10 cellular contexts compared by ENCODE assay signal in the genomic region with DNA sequence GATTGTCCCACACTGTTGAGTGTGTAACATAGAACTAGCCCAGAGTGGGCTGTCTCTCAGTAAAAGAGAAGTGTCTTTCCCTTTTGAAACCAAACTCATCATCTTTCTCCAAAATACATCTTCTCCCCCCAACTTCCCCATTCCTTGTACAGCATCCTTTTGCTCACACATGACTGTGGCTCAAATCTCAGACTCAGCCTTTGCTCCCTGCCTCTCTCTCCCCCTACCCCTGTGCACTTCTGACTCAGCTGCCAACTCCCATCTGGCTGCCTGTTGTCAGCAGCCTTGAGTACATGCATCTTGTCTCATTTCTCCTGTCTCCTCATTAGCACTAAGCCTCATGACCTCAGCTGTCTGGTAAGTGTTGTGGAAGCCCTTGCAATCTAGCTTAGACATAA. TPM values are rescaled to one million over a fixed set of nuclear protein-coding genes. Genes with fewer than 3 reads are reported as not detected.
DNase-seq lines count a peak whose midpoint lies in the region; ATAC-seq and TF ChIP-seq lines count a peak whose summit lies in the region.
"Had no signal": no experiment of that assay in that cellular context is flagged by ENCODE, and none has a peak within 500 bp of the region (broad histone marks: within the 10 kb centered on the region; RNA-seq: fewer than 3 reads in every experiment).

No MANE protein-coding gene starts in this region.

- peaks cover 8% of the 10 kb centered on the region for H3K4me1 Mint-ChIP-seq in MCF 10A (ENCODE audit: insufficient read depth, unreplicated experiment)

- DNase-seq in MCF 10A (ENCODE audit: unreplicated experiment) (no peak), mammary epithelial cell (no peak), NOMO-1 treated with dmso at 0.1 percent for 144 hours (lab: John Stamatoyannopoulos, UW; ENCODE audit: unreplicated experiment) (peak; percentile 57), heart right ventricle (peak in 1 of 2 donors; percentile 19), upper lobe of right lung (no peak), Karpas-422 (no peak), NCI-H2029 (lab: John Stamatoyannopoulos, UW) (no peak)
- DNase-seq in activated CD4-positive, alpha-beta T cell treated with anti-CD3 and anti-CD28 coated beads, Interleukin-2, amount 50 U/mL, for 48 hours: no peak
- DNase-seq: BE2C; central memory CD4-positive, alpha-beta T cell had no signal

- no peaks in the 10 kb centered on the region for H3K9me3 Mint-ChIP-seq in MCF 10A (ENCODE audit: unreplicated experiment)

- POLR2A ChIA-PET in MCF 10A (lab: Yijun Ruan, JAX): no interaction called here

- dilution Hi-C loops in mammary epithelial cell (cut with HindIII; ENCODE audit: low sequenced_read_pairs): no loop called here

- H3K4me1 ChIP-seq in mammary epithelial cell (ENCODE audit: insufficient read depth, low read length): peaks cover 12% of the 10 kb centered on the region
- peaks cover 0 to 42% (median 7%) of the 10 kb centered on the region in 9 donors for H3K4me1 ChIP-seq in heart right ventricle
- H3K4me1 ChIP-seq in upper lobe of right lung: peaks cover 6% of the 10 kb centered on the region
- no peaks in the 10 kb centered on the region; the same call in 1 of the 2 replicates for H3K4me1 ChIP-seq in Karpas-422 (ENCODE audit: low read length)
- H3K4me1 ChIP-seq: BE2C had no signal

- H2AFZ ChIP-seq in mammary epithelial cell (ENCODE audit: low read depth, low read length) (no peak overlapping the region), Karpas-422 (ENCODE audit: low read length) (no peak overlapping the region)

- H4K20me1 ChIP-seq in mammary epithelial cell (ENCODE audit: insufficient read depth, low read length) (no peaks in the 10 kb centered on the region), Karpas-422 (ENCODE audit: insufficient read depth, low read depth, low read length) (no peaks in the 10 kb centered on the region)

- no peak overlapping the region for H3K4me3 Mint-ChIP-seq in MCF 10A (ENCODE audit: unreplicated experiment)

- ATAC-seq in heart right ventricle (peak; percentile 64 to 87 (median 76)), upper lobe of right lung (peak; percentile 90)

- BruUV-seq in MCF 10A (replicated peaks; lab: Mats Ljungman, UMichigan) (no TSS peak), mammary epithelial cell (replicated peaks; lab: Mats Ljungman, UMichigan) (no TSS peak)

- no peaks in the 10 kb centered on the region for H3K79me2 ChIP-seq in mammary epithelial cell (ENCODE audit: insufficient read depth, low read length)
- no peaks in the 10 kb centered on the region for H3K79me2 ChIP-seq in Karpas-422 (ENCODE audit: low read length)

- H3K9me3 ChIP-seq in mammary epithelial cell (replicated peaks; ENCODE audit: insufficient read depth, low read length) (no peaks in the 10 kb centered on the region), heart right ventricle (no peaks in the 10 kb centered on the region), upper lobe of right lung (no peaks in the 10 kb centered on the region), Karpas-422 (ENCODE audit: low read length) (no peaks in the 10 kb centered on the region)
- H3K9me3 ChIP-seq: BE2C had no signal

- no peaks in the 10 kb centered on the region for H3K9me2 ChIP-seq in Karpas-422 (replicated peaks; ENCODE audit: insufficient read depth, low read length)

- H3K36me3 Mint-ChIP-seq in MCF 10A (ENCODE audit: insufficient read depth, unreplicated experiment): no peaks in the 10 kb centered on the region

- H3K27ac Mint-ChIP-seq in MCF 10A (ENCODE audit: low read depth, unreplicated experiment): peak overlapping the region; percentile 46

- H3K27ac ChIP-seq in mammary epithelial cell (ENCODE audit: insufficient read depth, low read depth, low read length): no peak overlapping the region
- peak overlapping the region in 3 of 10 donors; percentile 12 to 73 (median 24) for H3K27ac ChIP-seq in heart right ventricle
- H3K27ac ChIP-seq in upper lobe of right lung: no peak overlapping the region
- H3K27ac ChIP-seq in Karpas-422 (ENCODE audit: low read length): no peak overlapping the region

- H3K36me3 ChIP-seq in mammary epithelial cell (ENCODE audit: insufficient read depth, low read length) (no peaks in the 10 kb centered on the region), heart right ventricle (no peaks in the 10 kb centered on the region), upper lobe of right lung (no peaks in the 10 kb centered on the region), Karpas-422 (ENCODE audit: insufficient read depth, low read length) (no peaks in the 10 kb centered on the region)
- H3K36me3 ChIP-seq: BE2C had no signal

- intact Hi-C loops in MCF 10A (cut with micrococcal nuclease) (no loop called here), mammary epithelial cell (cut with micrococcal nuclease) (no loop called here), heart right ventricle (cut with DNase I) (loop anchor here in 1 of 10 donors (10.0 kb wide), 1 partner anchor 94 kb away; no protein-coding TSS in a partner anchor), upper lobe of right lung (cut with DNase I) (no loop called here)

- TF ChIP-seq CTCF in MCF 10A (IDR thresholded peaks at IDR 0.05; ENCODE audit: unreplicated experiment): no peak
- TF ChIP-seq CTCF in mammary epithelial cell (conservative IDR thresholded peaks at IDR 0.05 in 1 of 2, IDR thresholded peaks at IDR 0.05 in 1 of 2; ENCODE audit: extremely low read depth in 1 of 2, insufficient read depth in 1 of 2, low read depth in 1 of 2, low read length in 2 of 2): no peak
- TF ChIP-seq CTCF in heart right ventricle (IDR thresholded peaks at IDR 0.05): no peak
- TF ChIP-seq CTCF in upper lobe of right lung (IDR thresholded peaks at IDR 0.05): no peak

- H3K9ac ChIP-seq in mammary epithelial cell (ENCODE audit: insufficient read depth, low read length) (no peak overlapping the region), Karpas-422 (ENCODE audit: low read length) (no peak overlapping the region)

- no peaks in the 10 kb centered on the region for H3K27me3 Mint-ChIP-seq in MCF 10A (ENCODE audit: insufficient read depth, unreplicated experiment)

- in situ Hi-C loops in mammary epithelial cell (cut with MboI; ENCODE audit: low sequenced_read_pairs in 2 of 2): no loop called here

- no peak overlapping the region for H3K4me2 ChIP-seq in mammary epithelial cell (ENCODE audit: insufficient read depth, low read depth, low read length)
- H3K4me2 ChIP-seq in Karpas-422 (ENCODE audit: low read depth, low read length, poor library complexity, severe bottlenecking): no peak overlapping the region

- H3K27me3 ChIP-seq in mammary epithelial cell (ENCODE audit: insufficient read depth, low read length) (no peaks in the 10 kb centered on the region), heart right ventricle (no peaks in the 10 kb centered on the region), upper lobe of right lung (no peaks in the 10 kb centered on the region), Karpas-422 (ENCODE audit: low read length) (no peaks in the 10 kb centered on the region)
- H3K27me3 ChIP-seq: BE2C had no signal

- CTCF ChIA-PET in MCF 10A (lab: Yijun Ruan, JAX) (no interaction called here), mammary epithelial cell (lab: Charles Lee; ENCODE audit: low non-redundant PET) (no interaction called here)

- H3K4me3 ChIP-seq in mammary epithelial cell (replicated peaks in 1 of 3; ENCODE audit: insufficient read depth in 1 of 3, low read depth in 2 of 3, low read length in 3 of 3) (no peak overlapping the region), heart right ventricle (no peak overlapping the region), upper lobe of right lung (no peak overlapping the region), Karpas-422 (ENCODE audit: low read length) (no peak overlapping the region)

RNA-seq across cellular contexts. Expression of a gene that starts 18.1 kb away (rescaled TPM):
- total RNA-seq in MCF 10A (2022): 3.7 and 4.6 TPM in 2 replicates
- 1 to 10 TPM; 2.0 to 4.3 TPM for total RNA-seq in mammary epithelial cell
- 0.79 TPM for polyA plus RNA-seq in mammary epithelial cell
- polyA minus RNA-seq in mammary epithelial cell: 2.3 TPM
- 10 to 100 TPM; 17.7 to 33.0 (median 18.7) TPM for total RNA-seq in heart right ventricle
- 1 to 10 TPM; 4.6 to 7.2 TPM for polyA plus RNA-seq in heart right ventricle
- 85.8 TPM for total RNA-seq in upper lobe of right lung
- 0.15 and 0.43 TPM in 2 replicates for total RNA-seq in Karpas-422 (2014; rRNA removed; shearing (Covaris generic); ENCODE audit: low replicate concordance)
